In genomic region chr6:79234150-79235022, GRCh38 we compare ENCODE assay signal across 8 cellular contexts. TPM values are rescaled to one million over a fixed set of nuclear protein-coding genes. Genes with fewer than 3 reads are reported as not detected.
DNase-seq lines count a peak whose midpoint lies in the region; ATAC-seq, FAIRE-seq and TF ChIP-seq lines count a peak whose summit lies in the region.

HMGN3 (minus strand) TSS chr6:79234682.

- H3K36me3 ChIP-seq in keratinocyte (ENCODE audit: control insufficient read depth in 2 of 2, extremely low read depth in 1 of 2, insufficient read depth in 2 of 2, low read length in 2 of 2): no peaks in the 10 kb centered on the region

- peak within 1 kb of the TSS; percentile 91 for H3K27ac ChIP-seq in keratinocyte (ENCODE audit: control insufficient read depth, insufficient read depth, low read length)

- peak; percentile 13 for FAIRE-seq in keratinocyte (lab: Jason Lieb, UNC)

- no peaks in the 10 kb centered on the region for H3K9me3 ChIP-seq in keratinocyte (ENCODE audit: control insufficient read depth, low read depth, low read length)

- peak within 1 kb of the TSS; percentile 89 for H3K9ac ChIP-seq in keratinocyte (ENCODE audit: control insufficient read depth, extremely low read depth, insufficient read depth, low read length)

- peaks cover 2% of the 10 kb centered on the region for H3K79me2 ChIP-seq in keratinocyte (ENCODE audit: control insufficient read depth, insufficient read depth, low read length)

- DNase-seq in AG09319 (ENCODE audit: extremely low read depth, low read depth): peak; percentile 79
- peak; percentile 72 to 91 for DNase-seq in NCI-H446 (lab: John Stamatoyannopoulos, UW)
- DNase-seq in activated CD4-positive, alpha-beta T cell treated with anti-CD3 and anti-CD28 coated beads for 1 hour: peak; percentile 89
- DNase-seq in cerebellum (ENCODE audit: low spot score): peak; percentile 94
- DNase-seq in keratinocyte (ENCODE audit: low read depth, low spot score): no peak
- DNase-seq in stimulated activated CD4-positive, alpha-beta T cell treated with anti-CD3 and anti-CD28 coated beads, Interleukin-15, amount 100 ng/mL, for 1 hour (ENCODE audit: low read depth in 1 of 2, low spot score in 1 of 2): peak; percentile 81 to 85

- peaks cover 9% of the 10 kb centered on the region for H3K4me1 ChIP-seq in keratinocyte (ENCODE audit: control insufficient read depth, extremely low read depth, insufficient read depth, low read length)

- TF ChIP-seq CTCF in AG09319 (IDR thresholded peaks at IDR 0.05; ENCODE audit: low read depth, low read length) (peak; percentile 3; the same call in 1 of the 2 replicates), keratinocyte (optimal IDR thresholded peaks at IDR 0.05 in 1 of 3, IDR thresholded peaks at IDR 0.05 in 1 of 3, conservative IDR thresholded peaks at IDR 0.05 in 1 of 3; ENCODE audit: extremely low read depth in 1 of 3, insufficient read depth in 2 of 3, low read length in 3 of 3) (peak in 2 of 3 experiments; percentile 22 to 36)

- dilution Hi-C loops in keratinocyte (cut with MboI; ENCODE audit: extremely low pct_ligation_motif_present, low sequenced_read_pairs): no loop called here

- H2AFZ ChIP-seq in keratinocyte (ENCODE audit: control insufficient read depth, low read length): peak within 1 kb of the TSS; percentile 89

- peak within 1 kb of the TSS; percentile 66 to 89 (median 86) for H3K4me3 ChIP-seq in keratinocyte (ENCODE audit: control insufficient read depth in 2 of 3, extremely low read depth in 1 of 3, insufficient read depth in 2 of 3, low read depth in 1 of 3, low read length in 3 of 3)

- no peaks in the 10 kb centered on the region for H3K27me3 ChIP-seq in keratinocyte (ENCODE audit: control insufficient read depth, extremely low read depth, insufficient read depth, low read length)

- ATAC-seq in GM19025 (IDR thresholded peaks at IDR 0.05; ENCODE audit: low read depth, unreplicated experiment) (peak; percentile 90), HG03342 (IDR thresholded peaks at IDR 0.05; ENCODE audit: unreplicated experiment) (peak; percentile 93)

- no peaks in the 10 kb centered on the region for H4K20me1 ChIP-seq in keratinocyte (ENCODE audit: control insufficient read depth, extremely low read depth, insufficient read depth, low read length)

- H3K4me2 ChIP-seq in keratinocyte (ENCODE audit: control insufficient read depth, extremely low read depth, insufficient read depth, low read depth, low read length): peak within 1 kb of the TSS; percentile 94

- H3K9me1 ChIP-seq in keratinocyte (ENCODE audit: control insufficient read depth, extremely low read depth, insufficient read depth, low read length): no peaks in the 10 kb centered on the region

RNA-seq across cellular contexts. Expression of gene HMGN3, which starts in this region (rescaled TPM):
- 37.5 TPM for total RNA-seq in cerebellum
- 41.1 to 78.6 TPM (median 51.0 TPM) in 3 replicates for polyA plus RNA-seq in keratinocyte
- 46.8 TPM for polyA plus RNA-seq in keratinocyte (2011; ENCODE audit: low read depth)
- polyA plus RNA-seq in keratinocyte (2011; cell fraction: cytosol; rRNA removed): 35.6 and 46.5 TPM in 2 replicates
- polyA plus RNA-seq in keratinocyte (2011; cell fraction: nucleus; rRNA removed): 23.3 and 54.2 TPM in 2 replicates
- polyA plus RNA-seq in keratinocyte (2012; ENCODE audit: low replicate concordance): 33.8 and 51.5 TPM in 2 replicates
- polyA minus RNA-seq in keratinocyte: 2.1 to 8.8 TPM (median 5.9 TPM) in 3 replicates
- polyA minus RNA-seq in keratinocyte (2011; cell fraction: cytosol; rRNA and poly(A)+ RNA removed): 12.5 TPM
- polyA minus RNA-seq in keratinocyte (2011; cell fraction: nucleus; rRNA and poly(A)+ RNA removed): 1.9 and 5.7 TPM in 2 replicates
